9 cellular contexts compared by ENCODE assay signal in genomic region chr2:59025157-59025757, GRCh38.
DNase-seq lines count a peak whose midpoint lies in the region; ATAC-seq and TF ChIP-seq lines count a peak whose summit lies in the region.
"Had no signal": no experiment of that assay in that cellular context is flagged by ENCODE, and none has a peak within 500 bp of the region (broad histone marks: within the 10 kb centered on the region; RNA-seq: fewer than 3 reads in every experiment).

No MANE protein-coding gene starts in this region.

- no peak overlapping the region for H2AFZ ChIP-seq in neural progenitor cell (replicated peaks)
- H2AFZ ChIP-seq: parathyroid adenoma had no signal

- no peak overlapping the region for H3K4me3 Mint-ChIP-seq in neural progenitor cell

- H3K4me1 Mint-ChIP-seq in neural progenitor cell: peaks cover 18% of the 10 kb centered on the region

- no peaks in the 10 kb centered on the region for H3F3A ChIP-seq in neural progenitor cell (ENCODE audit: low read depth)

- H3K27ac ChIP-seq in neural progenitor cell: no peak overlapping the region
- H3K27ac ChIP-seq: parathyroid adenoma had no signal

- H3K4me2 ChIP-seq in neural progenitor cell: no peak overlapping the region

- H3K4me1 ChIP-seq in neural progenitor cell: no peaks in the 10 kb centered on the region
- H3K4me1 ChIP-seq: parathyroid adenoma had no signal

- no peaks in the 10 kb centered on the region for H3K9me3 ChIP-seq in neural progenitor cell (ENCODE audit: low read depth)

- H3K4me3 ChIP-seq in neural progenitor cell: no peak overlapping the region

- H4K20me1 ChIP-seq in neural progenitor cell (ENCODE audit: low read depth): no peaks in the 10 kb centered on the region

- no peaks in the 10 kb centered on the region for H3K27me3 ChIP-seq in neural progenitor cell

- H3K9ac ChIP-seq in neural progenitor cell: no peak overlapping the region
- H3K9ac ChIP-seq: parathyroid adenoma had no signal

- H3K9me3 Mint-ChIP-seq in neural progenitor cell: no peaks in the 10 kb centered on the region

- no peaks in the 10 kb centered on the region for H3K27me3 Mint-ChIP-seq in neural progenitor cell (ENCODE audit: insufficient read depth, low read depth)

- H3K27ac Mint-ChIP-seq in neural progenitor cell: no peak overlapping the region

- ATAC-seq in HG03139 (IDR thresholded peaks at IDR 0.05; ENCODE audit: unreplicated experiment): peak; percentile 66

- H3K79me2 ChIP-seq in neural progenitor cell (ENCODE audit: low read depth): no peaks in the 10 kb centered on the region
- H3K79me2 ChIP-seq: parathyroid adenoma had no signal

- no peaks in the 10 kb centered on the region for H3K36me3 Mint-ChIP-seq in neural progenitor cell

- no peaks in the 10 kb centered on the region for H3K36me3 ChIP-seq in neural progenitor cell

- TF ChIP-seq CTCF in GM12873 (IDR thresholded peaks at IDR 0.05; ENCODE audit: insufficient read depth, low read depth, low read length, missing control alignments): peak; percentile 94
- peak; percentile 94 for TF ChIP-seq CTCF in neural progenitor cell (IDR thresholded peaks at IDR 0.05)

- TF ChIP-seq POLR2A in erythroblast (IDR thresholded peaks at IDR 0.05; ENCODE audit: low read length): no peak

- peak; percentile 61 for DNase-seq in AG20443 (ENCODE audit: low spot score)
- peak; percentile 25 for DNase-seq in RKO (ENCODE audit: low spot score)
- peak; percentile 19 to 55 for DNase-seq in erythroblast (lab: John Stamatoyannopoulos, UW)
- peak; percentile 75 for DNase-seq in neural progenitor cell (ENCODE audit: low spot score)
- no peak for DNase-seq in DMS79 treated with DMSO at 0.1 percent for 48 hours (lab: John Stamatoyannopoulos, UW)
- DNase-seq in GM19240 (ENCODE audit: insufficient read length, low spot score): no peak

Comparison
In these comparisons a context has a peak if more than half of its experiments do, and no peak if none do; other contexts are left out.
1. DNase-seq: peak in AG20443 (single experiment), RKO (single experiment), erythroblast (2 of 2) and neural progenitor cell (single experiment); none in DMS79 treated with DMSO at 0.1 percent for 48 hours (single experiment) and GM19240 (single experiment).